8 cellular contexts compared by ENCODE assay signal in genomic region chr15:56242576-56243116, GRCh38. TPM values are rescaled to one million over a fixed set of nuclear protein-coding genes. Genes with fewer than 3 reads are reported as not detected.
DNase-seq lines count a peak whose midpoint lies in the region; ATAC-seq and TF ChIP-seq lines count a peak whose summit lies in the region.

No MANE protein-coding gene starts in this region.

- peak overlapping the region in 9 of 10 donors; percentile 86 to 95 (median 91) for H3K27ac ChIP-seq in heart right ventricle
- 0 out of 2 replicates have a peak overlapping the region, but pooled peaks have one; percentile 3 for H3K27ac ChIP-seq in WERI-Rb-1
- peak overlapping the region; percentile 19 for H3K27ac ChIP-seq in foreskin keratinocyte
- peak overlapping the region; percentile 83 to 99 (median 96) for H3K27ac ChIP-seq in skin epidermis

- H3K36me3 ChIP-seq in heart right ventricle (no peaks in the 10 kb centered on the region), WERI-Rb-1 (no peaks in the 10 kb centered on the region; the same call in 1 of the 2 replicates)

- 1% methylated on average over 11 of the region's 11 CpGs for WGBS in heart right ventricle, 2 donors

- H3K9me3 ChIP-seq in heart right ventricle: no peaks in the 10 kb centered on the region
- no peaks in the 10 kb centered on the region for H3K9me3 ChIP-seq in WERI-Rb-1 (ENCODE audit: severe bottlenecking)

- H3K27me3 ChIP-seq in heart right ventricle: no peaks in the 10 kb centered on the region
- H3K27me3 ChIP-seq in WERI-Rb-1 (ENCODE audit: insufficient read depth, low read depth, severe bottlenecking): no peaks in the 10 kb centered on the region
- H3K27me3 ChIP-seq in foreskin keratinocyte: no peaks in the 10 kb centered on the region

- H3K4me3 ChIP-seq in heart right ventricle (peak overlapping the region; percentile 61 to 87 (median 78)), WERI-Rb-1 (ENCODE audit: low read depth, low read length) (peak overlapping the region; percentile 65), skin epidermis (peak overlapping the region; percentile 74 to 93 (median 90))

- H3K4me1 ChIP-seq in heart right ventricle (peaks cover 3 to 52% (median 31%) of the 10 kb centered on the region in 9 donors), foreskin keratinocyte (peaks cover 20% of the 10 kb centered on the region)

- intact Hi-C loops in heart right ventricle (cut with DNase I): loop anchor here in 4 of 10 donors (5.0 to 10.0 kb wide), 6 partner anchors 128 to 248 kb away; partner anchors contain the start of gene NEDD4 (in 2 of the 4)
- intact Hi-C loops in Right ventricle myocardium superior (cut with DNase I): no loop called here

- TF ChIP-seq CTCF in heart right ventricle (IDR thresholded peaks at IDR 0.05) (no peak), WERI-Rb-1 (IDR thresholded peaks at IDR 0.05; ENCODE audit: low read depth, low read length) (no peak), foreskin keratinocyte (conservative IDR thresholded peaks at IDR 0.05) (no peak)

- no peak for ATAC-seq in heart right ventricle
- ATAC-seq in Right ventricle myocardium superior (ENCODE audit: poor library complexity): no peak
- no peak for ATAC-seq in foreskin keratinocyte
- no peak for ATAC-seq in HG03521 (IDR thresholded peaks at IDR 0.05; ENCODE audit: unreplicated experiment)

- DNase-seq in heart right ventricle (no peak), Right ventricle myocardium superior (no peak), WERI-Rb-1 (no peak), foreskin keratinocyte (peak in 1 of 2 donors; percentile 13), H4 (ENCODE audit: low spot score) (no peak), AG08396 (ENCODE audit: low spot score) (no peak)

RNA-seq across cellular contexts. Expression of gene RFX7, which starts 1.0 kb away (rescaled TPM):
- total RNA-seq in heart right ventricle (10 to 100 TPM in 4 of 10 donors, 1 to 10 TPM in 6; 5.9 to 14.2 (median 8.4) TPM), Right ventricle myocardium superior (7.2 TPM), foreskin keratinocyte (23.1 and 24.9 TPM in 2 replicates)
- polyA plus RNA-seq in heart right ventricle (1 to 10 TPM in 1 of 2 donors, under 1 TPM in 1; 0.83 to 1.5 TPM), foreskin keratinocyte (2.3 and 2.7 TPM in 2 replicates)
- 4.1 and 4.9 TPM in 2 replicates for total RNA-seq in H4 (2014; rRNA removed; shearing (Covaris generic))

Comparison
In these comparisons a context has a peak if more than half of its experiments do, and no peak if none do; other contexts are left out.
1. H3K27ac ChIP-seq: peak in every context shown above with its lines; median percentile 96 in skin epidermis; 91 in heart right ventricle; 19 in foreskin keratinocyte; 3 in WERI-Rb-1.